ENCODE assay signal across 20 cellular contexts in the genomic region with DNA sequence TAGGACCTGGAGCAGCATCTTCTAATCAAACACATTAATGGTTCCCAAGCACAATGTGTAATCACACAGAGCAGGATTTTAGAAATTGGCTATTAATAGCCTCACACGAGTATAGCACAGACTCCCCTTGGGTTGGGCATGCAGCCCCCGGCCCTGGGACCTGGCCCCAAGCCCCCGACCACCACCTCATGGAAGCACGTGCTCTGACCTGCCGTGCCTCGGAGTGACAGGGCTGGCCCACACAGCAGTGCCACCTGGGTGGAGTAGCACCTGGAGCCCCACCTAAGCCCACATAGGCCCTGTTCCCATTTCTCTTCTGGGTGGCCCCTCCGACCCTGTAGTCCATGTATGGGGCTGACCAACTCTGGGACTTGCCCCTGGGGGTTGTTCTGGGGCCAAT.
"Had no signal": no experiment of that assay in that cellular context is flagged by ENCODE, and none has a peak within 500 bp of the region (broad histone marks: within the 10 kb centered on the region; RNA-seq: fewer than 3 reads in every experiment).

No MANE protein-coding gene starts in this region.

- H3K9me3 Mint-ChIP-seq: activated CD4-positive, alpha-beta T cell treated with anti-CD3 and anti-CD28 coated beads, Interleukin-2, amount 10 ng/mL, durations not matched to agents 24 days and 14 days; activated T-cell treated with anti-CD3 and anti-CD28 coated beads, Interleukin-2, amount 50 U/mL, for 24 hours; activated T-helper 2 cell treated with anti-CD3 and anti-CD28 coated beads, Interferon-gamma antibody, Interleukin-2, Interleukin-4, amounts not matched to agents 10 μg/mL and 5 μg/mL and 100 μg/mL, durations not matched to agents 14 hours and 24 hours and 36 hours; natural killer cell; type B pancreatic cell had no signal

- H3K4me3 Mint-ChIP-seq: activated CD4-positive, alpha-beta T cell treated with anti-CD3 and anti-CD28 coated beads, Interleukin-2, amount 10 ng/mL, durations not matched to agents 24 days and 14 days; activated CD8-positive, alpha-beta T cell treated with anti-CD3 and anti-CD28 coated beads for 36 hours; activated naive CD8-positive, alpha-beta T cell treated with anti-CD3 and anti-CD28 coated beads, Interleukin-2, amount 10 ng/mL, durations not matched to agents 7 days and 5 days; activated T-cell treated with anti-CD3 and anti-CD28 coated beads, Interleukin-2, amount 50 U/mL, for 24 hours; natural killer cell; stimulated activated naive CD8-positive, alpha-beta T cell treated with anti-CD3 and anti-CD28 coated beads, Interleukin-15, amount 100 ng/mL, for 72 hours; type B pancreatic cell had no signal

- H3K27ac ChIP-seq: colonic mucosa, esophagus muscularis mucosa, psoas muscle, testis had no signal

- H3K4me1 Mint-ChIP-seq: activated CD4-positive, alpha-beta T cell treated with anti-CD3 and anti-CD28 coated beads, Interleukin-2, amount 10 ng/mL, durations not matched to agents 24 days and 14 days; activated naive CD8-positive, alpha-beta T cell treated with anti-CD3 and anti-CD28 coated beads, Interleukin-2, amount 10 ng/mL, durations not matched to agents 7 days and 5 days; natural killer cell; stimulated activated naive CD8-positive, alpha-beta T cell treated with anti-CD3 and anti-CD28 coated beads, Interleukin-15, amount 100 ng/mL, for 72 hours had no signal

- H3K27me3 Mint-ChIP-seq: activated CD4-positive, alpha-beta T cell treated with anti-CD3 and anti-CD28 coated beads, Interleukin-2, amount 10 ng/mL, durations not matched to agents 24 days and 14 days; activated naive CD8-positive, alpha-beta T cell treated with anti-CD3 and anti-CD28 coated beads, Interleukin-2, amount 10 ng/mL, durations not matched to agents 7 days and 5 days had no signal

- H3K36me3 Mint-ChIP-seq: activated naive CD8-positive, alpha-beta T cell treated with anti-CD3 and anti-CD28 coated beads, Interleukin-2, amount 10 ng/mL, durations not matched to agents 7 days and 5 days; natural killer cell; type B pancreatic cell had no signal

- DNase-seq: activated CD4-positive, alpha-beta T cell treated with anti-CD3 and anti-CD28 coated beads, Interleukin-2, amount 10 ng/mL, durations not matched to agents 24 days and 14 days; activated CD4-positive, CD25-positive, alpha-beta regulatory T cell; activated CD8-positive, alpha-beta T cell treated with anti-CD3 and anti-CD28 coated beads for 36 hours; activated naive CD4-positive, alpha-beta T cell treated with Interleukin-2 at 50 U/mL for 16 hours; activated naive CD8-positive, alpha-beta T cell treated with anti-CD3 and anti-CD28 coated beads, Interleukin-2, amount 10 ng/mL, durations not matched to agents 7 days and 5 days; activated T-cell treated with anti-CD3 and anti-CD28 coated beads, Interleukin-2, amount 50 U/mL, for 24 hours; colonic mucosa; left colon; natural killer cell; right cardiac atrium; small intestine; stimulated activated CD4-positive, alpha-beta T cell treated with anti-CD3 and anti-CD28 coated beads, Interleukin-4, amount 100 ng/mL, for 1 hour; stimulated activated naive CD8-positive, alpha-beta T cell treated with anti-CD3 and anti-CD28 coated beads, Interleukin-15, amount 100 ng/mL, for 72 hours; T-helper 1 cell; T-helper 9 cell; testis had no signal

- H3K27ac Mint-ChIP-seq: activated CD4-positive, alpha-beta T cell treated with anti-CD3 and anti-CD28 coated beads, Interleukin-2, amount 10 ng/mL, durations not matched to agents 24 days and 14 days; activated CD8-positive, alpha-beta T cell treated with anti-CD3 and anti-CD28 coated beads for 36 hours; activated naive CD8-positive, alpha-beta T cell treated with anti-CD3 and anti-CD28 coated beads, Interleukin-2, amount 10 ng/mL, durations not matched to agents 7 days and 5 days; activated T-cell treated with anti-CD3 and anti-CD28 coated beads, Interleukin-2, amount 50 U/mL, for 24 hours; activated T-helper 2 cell treated with anti-CD3 and anti-CD28 coated beads, Interferon-gamma antibody, Interleukin-2, Interleukin-4, amounts not matched to agents 10 μg/mL and 5 μg/mL and 100 μg/mL, durations not matched to agents 14 hours and 24 hours and 36 hours; natural killer cell; stimulated activated naive CD8-positive, alpha-beta T cell treated with anti-CD3 and anti-CD28 coated beads, Interleukin-15, amount 100 ng/mL, for 72 hours had no signal
